18 cellular contexts compared by ENCODE assay signal in the genomic region with DNA sequence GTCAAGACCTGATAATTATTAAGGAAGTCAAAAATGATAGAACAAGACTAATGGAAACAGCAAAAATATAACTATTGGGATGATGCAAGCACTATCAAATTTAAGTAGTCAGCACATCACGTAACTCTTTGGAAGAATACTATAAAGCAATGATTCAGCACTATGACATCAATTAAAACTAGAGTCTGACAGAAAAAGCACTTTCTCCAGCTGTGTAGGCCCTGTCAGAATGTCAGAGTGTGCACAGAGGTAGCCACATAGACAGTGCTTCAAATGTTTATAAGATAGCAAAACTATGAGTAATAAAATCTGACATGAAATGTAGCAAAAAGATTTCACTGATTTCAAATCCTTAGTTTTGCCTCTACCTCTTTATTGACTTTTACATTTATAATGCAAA.
DNase-seq lines count a peak whose midpoint lies in the region; ATAC-seq, FAIRE-seq and TF ChIP-seq lines count a peak whose summit lies in the region.
"Had no signal": no experiment of that assay in that cellular context is flagged by ENCODE, and none has a peak within 500 bp of the region (broad histone marks: within the 10 kb centered on the region; RNA-seq: fewer than 3 reads in every experiment).

No MANE protein-coding gene starts in this region.

- no peak overlapping the region for H3K4me3 ChIP-seq in SK-N-SH (ENCODE audit: low read depth in 2 of 2, low read length in 1 of 2)
- no peak overlapping the region for H3K4me3 ChIP-seq in smooth muscle cell
- no peak overlapping the region for H3K4me3 ChIP-seq in aorta (ENCODE audit: low read length in 2 of 2)
- H3K4me3 ChIP-seq: BLaER1 had no signal

- no peak overlapping the region for H3K4me2 ChIP-seq in SK-N-SH
- H3K4me2 ChIP-seq in smooth muscle cell = no peak overlapping the region
- H3K4me2 ChIP-seq: BLaER1 had no signal

- no peak for TF ChIP-seq POLR2A in H54 (IDR thresholded peaks at IDR 0.05; ENCODE audit: low read depth, low read length)

- WGBS in SK-N-SH (ENCODE audit: low lambda C conversion rate) = 13% methylated on average over 1 of the region's 1 CpG
- WGBS in smooth muscle cell (ENCODE audit: low lambda C conversion rate) = 53% methylated on average over 1 of the region's 1 CpG
- 34 to 57% methylated on average over 1 of the region's 1 CpG for WGBS in aorta, 2 donors

- DNase-seq in SK-N-SH = no peak
- peak; percentile 2 for DNase-seq in NCI-H69 (lab: John Stamatoyannopoulos, UW)
- DNase-seq in amniotic epithelial cell (ENCODE audit: low read depth) = peak; percentile 58
- DNase-seq in smooth muscle cell (lab: John Stamatoyannopoulos, UW; ENCODE audit: unreplicated experiment) = no peak
- DNase-seq in aorta = no peak
- no peak for DNase-seq in H54 (ENCODE audit: insufficient read length, low spot score)
- DNase-seq: AML-193; Caco-2; CD8-positive, alpha-beta memory T cell; DND-41; GF-D8; GOT3; HCEC 1CT; HFFc6 had no signal

- H3K9me2 ChIP-seq in SK-N-SH = no peaks in the 10 kb centered on the region

- H3K4me1 ChIP-seq in SK-N-SH (ENCODE audit: control insufficient read depth in 1 of 2, insufficient read depth in 2 of 2, low read depth in 1 of 2, low read length in 1 of 2) (no peaks in the 10 kb centered on the region), smooth muscle cell (ENCODE audit: low read depth) (no peaks in the 10 kb centered on the region), aorta (ENCODE audit: control insufficient read depth in 1 of 2, insufficient read depth in 2 of 2, low read length in 2 of 2) (no peaks in the 10 kb centered on the region)
- H3K4me1 ChIP-seq: BLaER1, Caco-2 had no signal

- no peak for TF ChIP-seq RAD21 in SK-N-SH (IDR thresholded peaks at IDR 0.05; ENCODE audit: low read length)

- H4K20me1 ChIP-seq in SK-N-SH (ENCODE audit: insufficient read depth) = no peaks in the 10 kb centered on the region
- no peaks in the 10 kb centered on the region for H4K20me1 ChIP-seq in smooth muscle cell (ENCODE audit: low read depth)
- H4K20me1 ChIP-seq: BLaER1 had no signal

- H3K27me3 ChIP-seq in SK-N-SH (ENCODE audit: insufficient read depth) = no peaks in the 10 kb centered on the region
- H3K27me3 ChIP-seq in smooth muscle cell (ENCODE audit: low read depth) = no peaks in the 10 kb centered on the region
- no peaks in the 10 kb centered on the region for H3K27me3 ChIP-seq in aorta (ENCODE audit: control insufficient read depth in 1 of 2, insufficient read depth in 2 of 2, low read length in 1 of 2)
- H3K27me3 ChIP-seq: BLaER1 had no signal

- H3K9ac ChIP-seq in SK-N-SH (no peak overlapping the region), smooth muscle cell (ENCODE audit: low read depth) (no peak overlapping the region)
- H3K9ac ChIP-seq: BLaER1 had no signal

- no peaks in the 10 kb centered on the region for H3K36me3 ChIP-seq in SK-N-SH (replicated peaks in 1 of 2; ENCODE audit: control insufficient read depth in 1 of 2, insufficient read depth in 2 of 2, low read length in 1 of 2)
- H3K36me3 ChIP-seq in smooth muscle cell (ENCODE audit: low read depth) = no peaks in the 10 kb centered on the region
- no peaks in the 10 kb centered on the region for H3K36me3 ChIP-seq in aorta (ENCODE audit: control insufficient read depth in 1 of 2, insufficient read depth in 2 of 2, low read length in 1 of 2)
- H3K36me3 ChIP-seq: BLaER1 had no signal

- no peak for FAIRE-seq in H54 (lab: Jason Lieb, UNC)

- no peaks in the 10 kb centered on the region for H3F3A ChIP-seq in SK-N-SH (replicated peaks; ENCODE audit: insufficient read depth)
- no peaks in the 10 kb centered on the region for H3F3A ChIP-seq in smooth muscle cell (ENCODE audit: low read depth)

- no peak for TF ChIP-seq EP300 in SK-N-SH (IDR thresholded peaks at IDR 0.05; ENCODE audit: borderline replicate concordance in 1 of 2, low read depth in 1 of 2, low read length in 1 of 2)

- no peaks in the 10 kb centered on the region for H3K79me2 ChIP-seq in SK-N-SH (ENCODE audit: insufficient read depth)
- no peaks in the 10 kb centered on the region for H3K79me2 ChIP-seq in smooth muscle cell (ENCODE audit: low read depth)

- no peak overlapping the region for H2AFZ ChIP-seq in SK-N-SH (ENCODE audit: low read depth)
- H2AFZ ChIP-seq in smooth muscle cell (ENCODE audit: low read depth) = peak overlapping the region; percentile 21

- CTCF ChIA-PET in SK-N-SH (lab: Yijun Ruan, JAX) = no interaction called here

- intact Hi-C loops in aorta (cut with DNase I) = no loop called here

- TF ChIP-seq CTCF in SK-N-SH (IDR thresholded peaks at IDR 0.05) (no peak), smooth muscle cell (IDR thresholded peaks at IDR 0.05; ENCODE audit: borderline replicate concordance, insufficient read depth, poor library complexity, severe bottlenecking) (no peak)

- H3K9me3 ChIP-seq in SK-N-SH = no peaks in the 10 kb centered on the region
- H3K9me3 ChIP-seq in smooth muscle cell (replicated peaks; ENCODE audit: low read depth) = no peaks in the 10 kb centered on the region
- no peaks in the 10 kb centered on the region for H3K9me3 ChIP-seq in aorta (ENCODE audit: control insufficient read depth, low read length)
- H3K9me3 ChIP-seq: BLaER1, Caco-2 had no signal

- H3K27ac ChIP-seq in SK-N-SH (ENCODE audit: low read depth in 2 of 2, low read length in 1 of 2) (no peak overlapping the region), smooth muscle cell (ENCODE audit: low read depth) (no peak overlapping the region), aorta (ENCODE audit: low read depth in 1 of 2, low read length in 2 of 2) (no peak overlapping the region)
- H3K27ac ChIP-seq: 22Rv1, BLaER1 had no signal

- no peak for ATAC-seq in SK-N-SH treated with all-trans-retinoic acid at 6 μM for 48 hours
- no peak for ATAC-seq in aorta (ENCODE audit: low FRiP score)
- no peak for ATAC-seq in GM18870 (IDR thresholded peaks at IDR 0.05; ENCODE audit: unreplicated experiment)

- POLR2A ChIA-PET in SK-N-SH (lab: Yijun Ruan, JAX) = no interaction called here

TF ChIP-seq in SK-N-SH treated with all-trans-retinoic acid at 6 μM for 48 hours, 23 proteins besides CTCF, POLR2A, EP300 and RAD21:
- TF ChIP-seq, protein P1, sequence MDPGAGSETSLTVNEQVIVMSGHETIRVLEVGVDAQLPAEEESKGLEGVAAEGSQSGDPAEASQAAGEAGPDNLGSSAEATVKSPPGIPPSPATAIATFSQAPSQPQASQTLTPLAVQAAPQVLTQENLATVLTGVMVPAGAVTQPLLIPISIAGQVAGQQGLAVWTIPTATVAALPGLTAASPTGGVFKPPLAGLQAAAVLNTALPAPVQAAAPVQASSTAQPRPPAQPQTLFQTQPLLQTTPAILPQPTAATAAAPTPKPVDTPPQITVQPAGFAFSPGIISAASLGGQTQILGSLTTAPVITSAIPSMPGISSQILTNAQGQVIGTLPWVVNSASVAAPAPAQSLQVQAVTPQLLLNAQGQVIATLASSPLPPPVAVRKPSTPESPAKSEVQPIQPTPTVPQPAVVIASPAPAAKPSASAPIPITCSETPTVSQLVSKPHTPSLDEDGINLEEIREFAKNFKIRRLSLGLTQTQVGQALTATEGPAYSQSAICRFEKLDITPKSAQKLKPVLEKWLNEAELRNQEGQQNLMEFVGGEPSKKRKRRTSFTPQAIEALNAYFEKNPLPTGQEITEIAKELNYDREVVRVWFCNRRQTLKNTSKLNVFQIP (CRISPR knock-in tag; IDR thresholded peaks at IDR 0.05; ENCODE audit: borderline replicate concordance, low read depth) = no peak
- TF ChIP-seq ISL1 (CRISPR knock-in tag; IDR thresholded peaks at IDR 0.05) = 0 out of 2 replicates have a peak, but pooled peaks have one; percentile 40
- no peak for TF ChIP-seq SNAI2 (CRISPR knock-in tag; IDR thresholded peaks at IDR 0.05)
- TF ChIP-seq ZNF565 (CRISPR knock-in tag; conservative IDR thresholded peaks at IDR 0.05; ENCODE audit: low read depth) = no peak
- no peak for TF ChIP-seq CSDC2 (CRISPR knock-in tag; IDR thresholded peaks at IDR 0.05)
- TF ChIP-seq ZNF8 (CRISPR knock-in tag; IDR thresholded peaks at IDR 0.05) = no peak
- TF ChIP-seq ARNTL (CRISPR knock-in tag; IDR thresholded peaks at IDR 0.05; ENCODE audit: borderline replicate concordance, low read depth) = no peak
- TF ChIP-seq PPARA (CRISPR knock-in tag; IDR thresholded peaks at IDR 0.05; ENCODE audit: borderline replicate concordance) = no peak

TF ChIP-seq in SK-N-SH, 30 proteins besides CTCF, POLR2A, EP300 and RAD21:
- TF ChIP-seq USF1 (IDR thresholded peaks at IDR 0.05; ENCODE audit: borderline replicate concordance, low read depth) (no peak), RXRA (IDR thresholded peaks at IDR 0.05; ENCODE audit: borderline replicate concordance, low read depth) (no peak), RFX5 (IDR thresholded peaks at IDR 0.05; ENCODE audit: low read length) (no peak), YY1 (IDR thresholded peaks at IDR 0.05; ENCODE audit: low read depth) (no peak), MEF2A (IDR thresholded peaks at IDR 0.05; ENCODE audit: borderline replicate concordance, low read depth) (no peak), GABPA (IDR thresholded peaks at IDR 0.05; ENCODE audit: low read depth) (no peak), SMC3 (IDR thresholded peaks at IDR 0.05; ENCODE audit: low read depth, low read length) (no peak), MXI1 (IDR thresholded peaks at IDR 0.05; ENCODE audit: low read depth, low read length) (no peak)

Comparison
In these comparisons a context has a peak if more than half of its experiments do, and no peak if none do; other contexts are left out.
1. DNase-seq: peak in NCI-H69 (single experiment) and amniotic epithelial cell (single experiment); none in SK-N-SH (single experiment), smooth muscle cell (single experiment), aorta (0 of 2) and H54 (single experiment).